8 cellular contexts compared by ENCODE assay signal in genomic region chr7:13920053-13920697, GRCh38.
A peak's percentile ranks its signal among the peaks of the same experiment; 100 is the strongest.
DNase-seq lines count a peak whose midpoint lies in the region; ATAC-seq and TF ChIP-seq lines count a peak whose summit lies in the region.

No MANE protein-coding gene starts in this region.

- H3K4me3 ChIP-seq in AG04449 (ENCODE audit: low read depth, low read length) = no peak overlapping the region; the same call in 1 of the 2 replicates
- peak overlapping the region; percentile 33 for H3K4me3 ChIP-seq in Loucy (ENCODE audit: low read length, poor library complexity, severe bottlenecking)
- H3K4me3 ChIP-seq in SJCRH30 = peak overlapping the region; percentile 18
- H3K4me3 ChIP-seq in uterus = no peak overlapping the region

- H3K27me3 ChIP-seq in Loucy (ENCODE audit: insufficient read depth, low read length, poor library complexity, severe bottlenecking) (no peaks in the 10 kb centered on the region), SJCRH30 (no peaks in the 10 kb centered on the region), uterus (no peaks in the 10 kb centered on the region)

- TF ChIP-seq CTCF in AG04449 (IDR thresholded peaks at IDR 0.05; ENCODE audit: insufficient read depth, low read length, missing control alignments) = no peak
- TF ChIP-seq CTCF in Loucy (conservative IDR thresholded peaks at IDR 0.05; ENCODE audit: low read length) = no peak
- no peak for TF ChIP-seq CTCF in uterus (IDR thresholded peaks at IDR 0.05)

- no peaks in the 10 kb centered on the region for H4K20me1 ChIP-seq in Loucy (ENCODE audit: insufficient read depth, low read length, poor library complexity, severe bottlenecking)

- TF ChIP-seq POLR2A in uterus (IDR thresholded peaks at IDR 0.05) = no peak

- no peaks in the 10 kb centered on the region for H3K9me2 ChIP-seq in Loucy (replicated peaks; ENCODE audit: low read depth, low read length)

- peak overlapping the region; percentile 80 for H2AFZ ChIP-seq in Loucy (ENCODE audit: low read length)

- H3F3A ChIP-seq in Loucy (ENCODE audit: low read depth) = no peaks in the 10 kb centered on the region

- H3K79me2 ChIP-seq in Loucy (ENCODE audit: insufficient read depth, low read length) = no peaks in the 10 kb centered on the region

- no peaks in the 10 kb centered on the region for H3K9me3 ChIP-seq in Loucy (ENCODE audit: insufficient read depth, low read depth, low read length)
- H3K9me3 ChIP-seq in SJCRH30 (replicated peaks) = no peaks in the 10 kb centered on the region
- no peaks in the 10 kb centered on the region for H3K9me3 ChIP-seq in uterus

- peak overlapping the region; percentile 91 for H3K27ac ChIP-seq in SJCRH30
- H3K27ac ChIP-seq in uterus = no peak overlapping the region

- CTCF ChIA-PET in AG04449 (lab: Yijun Ruan, JAX) = no interaction called here

- DNase-seq in AG04449 (ENCODE audit: low read depth, low spot score) (peak; percentile 100), SJCRH30 (peak; percentile 94 to 98), foreskin melanocyte (peak; percentile 100), smooth muscle cell of the brain vasculature (ENCODE audit: low read depth, low spot score) (peak; percentile 89), uterus (no peak)

- H3K36me3 ChIP-seq in Loucy (ENCODE audit: insufficient read depth, low read length) (no peaks in the 10 kb centered on the region), SJCRH30 (no peaks in the 10 kb centered on the region), uterus (no peaks in the 10 kb centered on the region)

- H3K4me1 ChIP-seq in Loucy (ENCODE audit: insufficient read depth, low read length, poor library complexity, severe bottlenecking) (peaks cover 3% of the 10 kb centered on the region), SJCRH30 (peaks cover 13% of the 10 kb centered on the region), uterus (no peaks in the 10 kb centered on the region)

- intact Hi-C loops in uterus (cut with DNase I; ENCODE audit: low total_unique reads) = no loop called here

- POLR2A ChIA-PET in AG04449 (lab: Yijun Ruan, JAX) = interaction anchor here (1.2 to 1.3 kb wide), 3 partner anchors 26 to 70 kb away, joined by 5 to 9 read pairs (median 6); partner anchors contain the start of gene ETV1

- H3K4me2 ChIP-seq in Loucy (ENCODE audit: low read depth, low read length, poor library complexity, severe bottlenecking) = peak overlapping the region; percentile 50

- ATAC-seq in GM18870 (IDR thresholded peaks at IDR 0.05; ENCODE audit: unreplicated experiment) = no peak
- ATAC-seq in GM21786 (IDR thresholded peaks at IDR 0.05; ENCODE audit: unreplicated experiment) = no peak

- no peak overlapping the region for H3K9ac ChIP-seq in Loucy (ENCODE audit: low read depth, low read length, poor library complexity, severe bottlenecking)

Comparison
In these comparisons a context has a peak if more than half of its experiments do, and no peak if none do; other contexts are left out.
1. DNase-seq: peak in AG04449 (single experiment), SJCRH30 (2 of 2), foreskin melanocyte (single experiment) and smooth muscle cell of the brain vasculature (single experiment); none in uterus (0 of 2).
2. H3K4me3 ChIP-seq: peak in Loucy (single experiment) and SJCRH30 (single experiment); none in AG04449 (single experiment) and uterus (0 of 2).